In genomic region chr3:35078780-35079179, GRCh38 we compare ENCODE assay signal across 30 cellular contexts.
"Had no signal": no experiment of that assay in that cellular context is flagged by ENCODE, and none has a peak within 500 bp of the region (broad histone marks: within the 10 kb centered on the region; RNA-seq: fewer than 3 reads in every experiment).

No MANE protein-coding gene starts in this region.

- H3K27me3 ChIP-seq: adrenal gland, ascending aorta, brain microvascular endothelial cell, breast epithelium, cardiac muscle cell, colonic mucosa had no signal

- H3K4me1 ChIP-seq: adrenal gland, ascending aorta, breast epithelium, colonic mucosa had no signal

- H3K9me3 ChIP-seq: adrenal gland, ascending aorta, breast epithelium, colonic mucosa had no signal

- ATAC-seq: activated naive CD4-positive, alpha-beta T cell treated with anti-CD3 and anti-CD28 coated beads, Interleukin-2, amount 50 U/mL, for 72 hours; activated naive CD8-positive, alpha-beta T cell treated with anti-CD3 and anti-CD28 coated beads, Interleukin-2, amount 50 U/mL, for 24 hours; activated T-cell treated with anti-CD3 and anti-CD28 coated beads, Interleukin-2, amount 50 U/mL, for 4 hours; activated T-cell treated with anti-CD3 and anti-CD28 coated beads, Interleukin-2, amount 50 U/mL, for 72 hours; activated T-helper 17 cell treated with anti-CD3 and anti-CD28 coated beads, Interleukin-2, amount 50 U/mL, for 72 hours had no signal

- H3K27ac ChIP-seq: adrenal gland, ascending aorta, brain microvascular endothelial cell, breast epithelium, cardiac muscle cell had no signal

- H3K4me3 ChIP-seq: adrenal gland, ascending aorta, breast epithelium, cardiac muscle cell, colonic mucosa had no signal

- H3K36me3 ChIP-seq: adrenal gland, ascending aorta, brain microvascular endothelial cell, breast epithelium, cardiac muscle cell, colonic mucosa had no signal

- DNase-seq: activated effector memory CD4-positive, alpha-beta T cell treated with anti-CD3 and anti-CD28 coated beads, Interleukin-2, amount 50 U/mL, for 16 hours; activated effector memory CD4-positive, alpha-beta T cell treated with Interleukin-2 at 50 U/mL for 16 hours; activated gamma-delta T cell; activated gamma-delta T cell treated with Interleukin-2 at 50 U/mL for 16 hours; activated naive CD4-positive, alpha-beta T cell; activated naive CD4-positive, alpha-beta T cell treated with anti-CD3 and anti-CD28 coated beads for 36 hours; activated naive CD4-positive, alpha-beta T cell treated with anti-CD3 and anti-CD28 coated beads, Interleukin-2, amount 10 ng/mL, durations not matched to agents 7 days and 5 days; activated naive CD4-positive, alpha-beta T cell treated with anti-CD3 and anti-CD28 coated beads, Interleukin-2, amount 50 U/mL, for 16 hours; activated naive CD4-positive, alpha-beta T cell treated with Interleukin-2 at 50 U/mL for 16 hours; activated naive CD8-positive, alpha-beta T cell treated with anti-CD3 and anti-CD28 coated beads for 36 hours; activated naive CD8-positive, alpha-beta T cell treated with anti-CD3 and anti-CD28 coated beads, Interleukin-2, amount 10 ng/mL, durations not matched to agents 7 days and 5 days; activated naive CD8-positive, alpha-beta T cell treated with anti-CD3 and anti-CD28 coated beads, Interleukin-2, amount 50 U/mL, for 24 hours; activated T-cell treated with anti-CD3 and anti-CD28 coated beads, Interleukin-2, amount 50 U/mL, for 4 hours; activated T-cell treated with anti-CD3 and anti-CD28 coated beads, Interleukin-2, amount 50 U/mL, for 48 hours; activated T-cell treated with anti-CD3 and anti-CD28 coated beads, Interleukin-2, amount 50 U/mL, for 72 hours; adrenal gland; amniotic stem cell; amygdala; anterior cingulate cortex; aorta; brain microvascular endothelial cell; caudate nucleus; central memory CD4-positive, alpha-beta T cell; cerebellar nuclear complex; colonic mucosa had no signal
